In genomic region chr3:116930786-116931185, GRCh38 we compare ENCODE assay signal across 1 cellular context.
TF ChIP-seq lines count a peak whose summit lies in the region.

No MANE protein-coding gene starts in this region.

TF ChIP-seq in GM23338, 12 proteins besides CTCF, POLR2A, EP300 and RAD21 (continued from another document):
- no peak for TF ChIP-seq REST (IDR thresholded peaks at IDR 0.05; ENCODE audit: unreplicated experiment)
- no peak for TF ChIP-seq ZNF331 (CRISPR knock-in tag; IDR thresholded peaks at IDR 0.05; ENCODE audit: low read depth)
- TF ChIP-seq EZH2 (IDR thresholded peaks at IDR 0.05; ENCODE audit: low read depth, unreplicated experiment) = no peak
- TF ChIP-seq CREB1 (CRISPR knock-in tag; IDR thresholded peaks at IDR 0.05; ENCODE audit: low read depth) = no peak
- no peak for TF ChIP-seq POLR2AphosphoS5 (IDR thresholded peaks at IDR 0.05; ENCODE audit: low read depth)
- TF ChIP-seq JUNB (IDR thresholded peaks at IDR 0.05; ENCODE audit: unreplicated experiment) = no peak
- TF ChIP-seq ZNF462 (CRISPR knock-in tag; IDR thresholded peaks at IDR 0.05) = no peak
- no peak for TF ChIP-seq ZNF114 (CRISPR knock-in tag; IDR thresholded peaks at IDR 0.05)
- no peak for TF ChIP-seq EZH2phosphoT487 (IDR thresholded peaks at IDR 0.05; ENCODE audit: unreplicated experiment)
